ENCODE assay signal across 8 cellular contexts in the genomic region with DNA sequence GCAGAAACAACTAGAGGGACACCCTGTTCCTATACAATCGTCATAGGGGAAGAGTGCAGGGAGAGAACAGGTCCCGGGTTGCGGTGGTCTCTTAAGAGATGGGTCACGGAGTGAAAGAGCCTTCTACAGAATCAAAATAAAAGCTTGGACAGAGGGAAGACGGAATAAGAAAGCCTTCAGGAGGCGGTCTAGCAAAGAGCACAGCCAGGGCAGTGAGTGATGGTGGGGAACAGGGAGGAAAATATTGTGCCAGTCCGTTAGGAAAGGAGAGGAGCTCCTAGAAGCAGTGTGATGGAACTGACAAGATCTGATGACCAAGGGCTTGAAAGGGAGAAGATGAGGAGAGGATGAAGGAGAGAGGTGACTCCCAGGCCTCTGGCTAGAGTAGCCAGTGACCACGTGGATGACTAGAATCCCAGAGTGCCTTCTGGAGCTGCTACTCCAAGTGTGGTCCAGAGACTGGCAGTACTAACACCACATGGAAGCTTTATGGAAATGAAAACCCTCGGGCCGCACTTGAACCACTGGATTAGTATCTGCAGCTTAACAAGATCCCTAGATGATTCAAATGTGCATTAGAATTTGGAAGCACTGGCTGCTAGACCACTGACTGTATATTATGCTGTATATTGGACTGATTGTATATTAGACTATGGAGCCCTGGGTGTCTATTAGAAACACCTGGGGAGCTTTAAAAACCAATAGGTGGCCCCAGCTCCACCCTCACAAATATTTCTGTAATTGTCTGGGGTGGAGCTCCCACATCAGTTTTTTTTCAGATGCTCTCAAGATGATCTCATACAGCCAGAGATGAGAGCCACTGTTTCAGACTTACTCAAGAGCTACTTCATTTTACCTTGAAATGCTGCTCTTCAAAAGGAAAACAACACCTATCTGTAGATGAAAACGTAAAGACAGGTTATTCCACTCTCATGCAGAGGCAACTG. TPM values are rescaled to one million over a fixed set of nuclear protein-coding genes. Genes with fewer than 3 reads are reported as not detected.
A peak's percentile ranks its signal among the peaks of the same experiment; 100 is the strongest.
DNase-seq lines count a peak whose midpoint lies in the region; ATAC-seq and TF ChIP-seq lines count a peak whose summit lies in the region.

No MANE protein-coding gene starts in this region.

- ATAC-seq in central memory CD8-positive, alpha-beta T cell (replicated peaks; ENCODE audit: extremely low read depth, poor library complexity, severe bottlenecking) = no peak
- no peak for ATAC-seq in HG03139 (IDR thresholded peaks at IDR 0.05; ENCODE audit: unreplicated experiment)
- no peak for ATAC-seq in GM19324 (IDR thresholded peaks at IDR 0.05; ENCODE audit: low FRiP score, unreplicated experiment)

- peaks cover 56% of the 10 kb centered on the region for H3K27me3 Mint-ChIP-seq in central memory CD8-positive, alpha-beta T cell
- H3K27me3 Mint-ChIP-seq in nephron progenitor cell (ENCODE audit: low read depth, poor library complexity) = peaks cover 22% of the 10 kb centered on the region

- peak overlapping the region; percentile 62 for H3K4me3 ChIP-seq in HUES6 (ENCODE audit: low read depth, low read length)

- peak overlapping the region; percentile 74 for H3K4me3 Mint-ChIP-seq in central memory CD8-positive, alpha-beta T cell
- peak overlapping the region; percentile 98 for H3K4me3 Mint-ChIP-seq in nephron progenitor cell

- H3K27ac ChIP-seq in HUES6 (ENCODE audit: low read depth, low read length) = no peak overlapping the region

- no peaks in the 10 kb centered on the region for H3K36me3 Mint-ChIP-seq in central memory CD8-positive, alpha-beta T cell (ENCODE audit: insufficient read depth)
- H3K36me3 Mint-ChIP-seq in nephron progenitor cell (ENCODE audit: low read depth) = no peaks in the 10 kb centered on the region

- no peaks in the 10 kb centered on the region for H3K9me3 ChIP-seq in HUES6 (ENCODE audit: control insufficient read depth, insufficient read depth, low read depth, low read length)

- in situ Hi-C loops in Caki2 (cut with HindIII; ENCODE audit: low pct_unique_long_range_greater_than_20kb, low sequenced_read_pairs) = no loop called here

- peaks cover 11% of the 10 kb centered on the region for H3K4me1 Mint-ChIP-seq in central memory CD8-positive, alpha-beta T cell
- peaks cover 61% of the 10 kb centered on the region for H3K4me1 Mint-ChIP-seq in nephron progenitor cell

- TF ChIP-seq CTCF in nephron progenitor cell (IDR thresholded peaks at IDR 0.05) = no peak

- DNase-seq in Caki2 (ENCODE audit: low read depth) (peak; percentile 50), nephron progenitor cell (no peak), medulla oblongata (ENCODE audit: extremely low spot score) (no peak), H4 (ENCODE audit: low spot score) (no peak)
- no peak for DNase-seq in central memory CD8-positive, alpha-beta T cell (ENCODE audit: low spot score in 2 of 2)

- H3K9me3 Mint-ChIP-seq in central memory CD8-positive, alpha-beta T cell = no peaks in the 10 kb centered on the region
- H3K9me3 Mint-ChIP-seq in nephron progenitor cell = no peaks in the 10 kb centered on the region

- H3K9ac ChIP-seq in HUES6 (ENCODE audit: low read length) = no peak overlapping the region

- no peak overlapping the region for H3K27ac Mint-ChIP-seq in central memory CD8-positive, alpha-beta T cell (ENCODE audit: low read depth)
- H3K27ac Mint-ChIP-seq in nephron progenitor cell = no peak overlapping the region

- H3K27me3 ChIP-seq in HUES6 (ENCODE audit: control insufficient read depth, insufficient read depth, low read length) = peaks cover 28% of the 10 kb centered on the region

- peaks cover 6% of the 10 kb centered on the region for H3K4me1 ChIP-seq in HUES6 (ENCODE audit: control insufficient read depth, insufficient read depth, low read length)

- no peaks in the 10 kb centered on the region for H3K36me3 ChIP-seq in HUES6 (ENCODE audit: control insufficient read depth, insufficient read depth, low read length)

RNA-seq across cellular contexts. Expression of gene EVA1A, which starts 1.1 kb away (rescaled TPM):
- total RNA-seq in Caki2 (2014; rRNA removed; shearing (Covaris generic); ENCODE audit: low replicate concordance) = 281 and 383 TPM in 2 replicates
- total RNA-seq in H4 (2014; rRNA removed; shearing (Covaris generic)) = 13.8 and 16.6 TPM in 2 replicates

Comparison
In these comparisons a context has a peak if more than half of its experiments do, and no peak if none do; other contexts are left out.
1. RNA of gene EVA1A, which starts 1.1 kb away (total RNA-seq): 281 to 383 TPM in Caki2; 13.8 to 16.6 TPM in H4; every median in the first group is over 10 times any median in the second.